In the genomic region with DNA sequence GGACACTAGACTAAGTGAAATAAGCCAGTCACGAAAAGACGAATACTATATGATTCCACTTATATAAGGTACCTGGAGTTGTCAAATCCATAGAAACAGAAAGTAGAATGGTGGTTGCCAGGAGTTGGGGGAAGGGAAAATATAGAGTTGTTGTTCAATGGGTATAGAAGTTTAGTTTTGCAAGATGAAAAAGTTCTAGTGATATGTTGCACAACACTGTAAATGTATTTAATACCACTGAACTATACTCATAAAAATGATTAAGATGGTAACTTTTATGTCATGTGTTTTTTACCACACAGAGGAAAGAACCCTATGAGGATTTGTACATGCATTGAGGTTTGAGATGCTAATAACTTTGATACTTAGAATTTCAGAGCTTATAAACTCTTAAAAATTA, we compare ENCODE assay signal across 34 cellular contexts.
"Had no signal": no experiment of that assay in that cellular context is flagged by ENCODE, and none has a peak within 500 bp of the region (broad histone marks: within the 10 kb centered on the region; RNA-seq: fewer than 3 reads in every experiment).

No MANE protein-coding gene starts in this region.

- ATAC-seq: activated CD8-positive, alpha-beta T cell treated with anti-CD3 and anti-CD28 coated beads for 36 hours; activated naive CD4-positive, alpha-beta T cell treated with anti-CD3 and anti-CD28 coated beads, Interleukin-2, amount 50 U/mL, for 72 hours; activated T-cell treated with anti-CD3 and anti-CD28 coated beads, Interleukin-2, amount 50 U/mL, for 4 hours; activated T-cell treated with anti-CD3 and anti-CD28 coated beads, Interleukin-2, amount 50 U/mL, for 72 hours; activated T-helper 17 cell treated with anti-CD3 and anti-CD28 coated beads, Interleukin-2, amount 50 U/mL, for 72 hours; body of pancreas had no signal

- H3K4me3 ChIP-seq: adrenal gland, body of pancreas, breast epithelium had no signal

- H3K9me3 ChIP-seq: adrenal gland, body of pancreas, breast epithelium had no signal

- H3K36me3 ChIP-seq: adrenal gland, brain microvascular endothelial cell, breast epithelium had no signal

- H3K4me1 Mint-ChIP-seq: activated B cell treated with CpG ODN at 0.5 μM for 24 hours; activated CD4-positive, alpha-beta T cell treated with anti-CD3 and anti-CD28 coated beads, Interleukin-2, amount 10 ng/mL, durations not matched to agents 24 days and 14 days; activated naive CD8-positive, alpha-beta T cell treated with anti-CD3 and anti-CD28 coated beads for 36 hours; activated T-helper 17 cell treated with anti-CD3 and anti-CD28 coated beads, Interleukin-2, amount 50 U/mL, for 72 hours had no signal

- H3K27ac Mint-ChIP-seq: activated B cell treated with CpG ODN at 0.5 μM for 24 hours; activated CD4-positive, alpha-beta memory T cell treated with anti-CD3 and anti-CD28 coated beads for 36 hours; activated CD4-positive, alpha-beta T cell treated with anti-CD3 and anti-CD28 coated beads, Interleukin-2, amount 10 ng/mL, durations not matched to agents 24 days and 14 days; activated CD8-positive, alpha-beta T cell treated with anti-CD3 and anti-CD28 coated beads for 36 hours; activated naive CD4-positive, alpha-beta T cell treated with anti-CD3 and anti-CD28 coated beads for 36 hours; activated naive CD4-positive, alpha-beta T cell treated with anti-CD3 and anti-CD28 coated beads, Interleukin-2, amount 50 U/mL, for 72 hours; activated naive CD8-positive, alpha-beta T cell treated with anti-CD3 and anti-CD28 coated beads for 36 hours; activated T-cell treated with anti-CD3 and anti-CD28 coated beads, Interleukin-2, amount 50 U/mL, for 72 hours; activated T-helper 1 cell treated with anti-CD3 and anti-CD28 coated beads, Interleukin-12 subunit alpha, Interleukin-12 subunit beta, Interleukin-2, Interleukin-4 antibody, amounts not matched to agents 30 ng/mL and 10 ng/mL and 1 ng/mL, durations not matched to agents 14 hours and 24 hours and 36 hours; activated T-helper 17 cell treated with anti-CD3 and anti-CD28 coated beads, Interleukin-2, amount 50 U/mL, for 72 hours; T-helper 2 cell treated with Interferon-gamma antibody and Interleukin-4, amounts not matched to agents 5 μg/mL and 100 μg/mL, for 36 hours had no signal

- FAIRE-seq: colon, TTC549 had no signal

- H3K36me3 Mint-ChIP-seq: activated CD4-positive, alpha-beta memory T cell treated with anti-CD3 and anti-CD28 coated beads for 36 hours; activated naive CD4-positive, alpha-beta T cell treated with anti-CD3 and anti-CD28 coated beads, Interleukin-2, amount 50 U/mL, for 72 hours; activated naive CD8-positive, alpha-beta T cell treated with anti-CD3 and anti-CD28 coated beads for 36 hours had no signal

- H3K4me3 Mint-ChIP-seq: activated B cell treated with CpG ODN at 0.5 μM for 24 hours; activated CD4-positive, alpha-beta memory T cell treated with anti-CD3 and anti-CD28 coated beads for 36 hours; activated CD4-positive, alpha-beta T cell treated with anti-CD3 and anti-CD28 coated beads, Interleukin-2, amount 10 ng/mL, durations not matched to agents 24 days and 14 days; activated CD8-positive, alpha-beta T cell treated with anti-CD3 and anti-CD28 coated beads for 36 hours; activated naive CD4-positive, alpha-beta T cell treated with anti-CD3 and anti-CD28 coated beads for 36 hours; activated naive CD8-positive, alpha-beta T cell treated with anti-CD3 and anti-CD28 coated beads for 36 hours; activated T-cell treated with anti-CD3 and anti-CD28 coated beads, Interleukin-2, amount 50 U/mL, for 4 hours; activated T-cell treated with anti-CD3 and anti-CD28 coated beads, Interleukin-2, amount 50 U/mL, for 72 hours; activated T-helper 1 cell treated with anti-CD3 and anti-CD28 coated beads, Interleukin-12 subunit alpha, Interleukin-12 subunit beta, Interleukin-2, Interleukin-4 antibody, amounts not matched to agents 30 ng/mL and 10 ng/mL and 1 ng/mL, durations not matched to agents 14 hours and 24 hours and 36 hours; activated T-helper 17 cell treated with anti-CD3 and anti-CD28 coated beads, Interleukin-2, amount 50 U/mL, for 72 hours; T-helper 2 cell treated with Interferon-gamma antibody and Interleukin-4, amounts not matched to agents 5 μg/mL and 100 μg/mL, for 36 hours had no signal

- H3K27me3 ChIP-seq: adrenal gland, body of pancreas, brain microvascular endothelial cell, breast epithelium had no signal

- DNase-seq: activated B cell treated with CpG ODN at 0.5 μM for 24 hours; activated CD4-positive, alpha-beta memory T cell treated with anti-CD3 and anti-CD28 coated beads for 36 hours; activated CD4-positive, alpha-beta T cell treated with anti-CD3 and anti-CD28 coated beads for 4 hours; activated CD4-positive, alpha-beta T cell treated with anti-CD3 and anti-CD28 coated beads, Interleukin-2, amount 10 ng/mL, durations not matched to agents 24 days and 14 days; activated CD4-positive, alpha-beta T cell treated with anti-CD3 and anti-CD28 coated beads, Interleukin-2, amount 50 U/mL, for 1 hour; activated CD4-positive, alpha-beta T cell treated with anti-CD3 and anti-CD28 coated beads, Interleukin-2, amount 50 U/mL, for 4 hours; activated CD4-positive, CD25-positive, alpha-beta regulatory T cell treated with anti-CD3 and anti-CD28 coated beads, Interleukin-2, amount 50 U/mL, for 72 hours; activated CD8-positive, alpha-beta memory T cell treated with anti-CD3 and anti-CD28 coated beads, Interleukin-2, amount 50 U/mL, for 4 hours; activated CD8-positive, alpha-beta T cell treated with anti-CD3 and anti-CD28 coated beads for 36 hours; activated effector memory CD4-positive, alpha-beta T cell treated with anti-CD3 and anti-CD28 coated beads, Interleukin-2, amount 50 U/mL, for 16 hours; activated gamma-delta T cell treated with Interleukin-2 at 50 U/mL for 16 hours; activated naive CD4-positive, alpha-beta T cell; activated naive CD4-positive, alpha-beta T cell treated with anti-CD3 and anti-CD28 coated beads for 36 hours; activated naive CD4-positive, alpha-beta T cell treated with anti-CD3 and anti-CD28 coated beads, Interleukin-2, amount 50 U/mL, for 16 hours; activated naive CD8-positive, alpha-beta T cell treated with anti-CD3 and anti-CD28 coated beads for 36 hours; activated T-cell treated with anti-CD3 and anti-CD28 coated beads for 4 hours; activated T-cell treated with anti-CD3 and anti-CD28 coated beads, Interleukin-2, amount 50 U/mL, for 1 hour; activated T-cell treated with anti-CD3 and anti-CD28 coated beads, Interleukin-2, amount 50 U/mL, for 4 hours; activated T-cell treated with anti-CD3 and anti-CD28 coated beads, Interleukin-2, amount 50 U/mL, for 72 hours; adrenal gland; amniotic stem cell; aorta; body of pancreas; brain microvascular endothelial cell; central memory CD4-positive, alpha-beta T cell; T-helper 9 cell had no signal

- H3K4me1 ChIP-seq: adrenal gland, body of pancreas, breast epithelium had no signal

- H3K27ac ChIP-seq: adrenal gland, body of pancreas, brain microvascular endothelial cell, breast epithelium, VCaP had no signal

- H3K9me3 Mint-ChIP-seq: activated B cell treated with CpG ODN at 0.5 μM for 24 hours; activated CD4-positive, alpha-beta memory T cell treated with anti-CD3 and anti-CD28 coated beads for 36 hours; activated CD4-positive, alpha-beta T cell treated with anti-CD3 and anti-CD28 coated beads, Interleukin-2, amount 10 ng/mL, durations not matched to agents 24 days and 14 days; activated CD8-positive, alpha-beta T cell treated with anti-CD3 and anti-CD28 coated beads for 36 hours; activated naive CD4-positive, alpha-beta T cell treated with anti-CD3 and anti-CD28 coated beads for 36 hours; activated naive CD4-positive, alpha-beta T cell treated with anti-CD3 and anti-CD28 coated beads, Interleukin-2, amount 50 U/mL, for 72 hours; activated naive CD8-positive, alpha-beta T cell treated with anti-CD3 and anti-CD28 coated beads for 36 hours; activated T-cell treated with anti-CD3 and anti-CD28 coated beads, Interleukin-2, amount 50 U/mL, for 4 hours; activated T-cell treated with anti-CD3 and anti-CD28 coated beads, Interleukin-2, amount 50 U/mL, for 72 hours; activated T-helper 1 cell treated with anti-CD3 and anti-CD28 coated beads, Interleukin-12 subunit alpha, Interleukin-12 subunit beta, Interleukin-2, Interleukin-4 antibody, amounts not matched to agents 30 ng/mL and 10 ng/mL and 1 ng/mL, durations not matched to agents 14 hours and 24 hours and 36 hours; activated T-helper 17 cell treated with anti-CD3 and anti-CD28 coated beads, Interleukin-2, amount 50 U/mL, for 72 hours; T-helper 2 cell treated with Interferon-gamma antibody and Interleukin-4, amounts not matched to agents 5 μg/mL and 100 μg/mL, for 36 hours had no signal
